In genomic region chr4:2042207-2042946, GRCh38 we compare ENCODE assay signal across 8 cellular contexts.
A peak's percentile ranks its signal among the peaks of the same experiment; 100 is the strongest.
DNase-seq lines count a peak whose midpoint lies in the region; ATAC-seq lines count a peak whose summit lies in the region.

No MANE protein-coding gene starts in this region.

- H3K27ac Mint-ChIP-seq in activated naive CD8-positive, alpha-beta T cell treated with anti-CD3 and anti-CD28 coated beads, Interleukin-2, amount 50 U/mL, for 24 hours = no peak overlapping the region

- H3K27ac ChIP-seq in skin epidermis = peak overlapping the region in 6 of 21 experiments; percentile 39 to 76 (median 52)

- H3K9ac ChIP-seq in NT2/D1 (ENCODE audit: insufficient read length, low read depth) = peak overlapping the region; percentile 84

- peaks cover 5% of the 10 kb centered on the region for H3K4me1 Mint-ChIP-seq in activated naive CD8-positive, alpha-beta T cell treated with anti-CD3 and anti-CD28 coated beads, Interleukin-2, amount 50 U/mL, for 24 hours

- no peaks in the 10 kb centered on the region for H3K36me3 Mint-ChIP-seq in activated naive CD8-positive, alpha-beta T cell treated with anti-CD3 and anti-CD28 coated beads, Interleukin-2, amount 50 U/mL, for 24 hours (ENCODE audit: low read depth)

- peaks cover 3% of the 10 kb centered on the region for H3K4me1 ChIP-seq in NT2/D1 (ENCODE audit: insufficient read depth, insufficient read length)

- peak overlapping the region; percentile 78 for H3K4me3 Mint-ChIP-seq in activated naive CD8-positive, alpha-beta T cell treated with anti-CD3 and anti-CD28 coated beads, Interleukin-2, amount 50 U/mL, for 24 hours

- H3K27me3 ChIP-seq in NT2/D1 (ENCODE audit: insufficient read depth, insufficient read length) = peaks cover 46% of the 10 kb centered on the region

- DNase-seq in AG08396 (ENCODE audit: low spot score) = peak; percentile 77
- DNase-seq in NT2/D1 (ENCODE audit: low read depth, low spot score) = no peak
- peak; percentile 42 for DNase-seq in activated naive CD8-positive, alpha-beta T cell treated with anti-CD3 and anti-CD28 coated beads, Interleukin-2, amount 50 U/mL, for 24 hours
- DNase-seq in hepatic stellate cell (ENCODE audit: low spot score) = peak; percentile 61
- no peak for DNase-seq in cortex of kidney (lab: John Stamatoyannopoulos, UW)
- DNase-seq in NCI-H2081 treated with DMSO at 0.1 percent for 48 hours (lab: John Stamatoyannopoulos, UW) = no peak

- ATAC-seq in GM21360 (IDR thresholded peaks at IDR 0.05; ENCODE audit: unreplicated experiment) = peak; percentile 27
- ATAC-seq in activated naive CD8-positive, alpha-beta T cell treated with anti-CD3 and anti-CD28 coated beads, Interleukin-2, amount 50 U/mL, for 24 hours = peak; percentile 22

- no peaks in the 10 kb centered on the region for H3K9me3 Mint-ChIP-seq in activated naive CD8-positive, alpha-beta T cell treated with anti-CD3 and anti-CD28 coated beads, Interleukin-2, amount 50 U/mL, for 24 hours

- peaks cover 14% of the 10 kb centered on the region for H3K36me3 ChIP-seq in NT2/D1 (ENCODE audit: insufficient read depth, insufficient read length, low read length)

- H3K4me3 ChIP-seq in NT2/D1 (ENCODE audit: insufficient read length, low read depth) = peak overlapping the region; percentile 60
- peak overlapping the region; percentile 44 to 78 (median 72) for H3K4me3 ChIP-seq in skin epidermis

- H3K27me3 Mint-ChIP-seq in activated naive CD8-positive, alpha-beta T cell treated with anti-CD3 and anti-CD28 coated beads, Interleukin-2, amount 50 U/mL, for 24 hours = peaks cover 15% of the 10 kb centered on the region

- H3K9me3 ChIP-seq in NT2/D1 (ENCODE audit: insufficient read depth, low read length) = peaks cover 7% of the 10 kb centered on the region; the same call in 1 of the 2 replicates

Comparison
In these comparisons a context has a peak if more than half of its experiments do, and no peak if none do; other contexts are left out.
1. DNase-seq: peak in AG08396 (single experiment), activated naive CD8-positive, alpha-beta T cell treated with anti-CD3 and anti-CD28 coated beads, Interleukin-2, amount 50 U/mL, for 24 hours (single experiment) and hepatic stellate cell (single experiment); none in NT2/D1 (single experiment), cortex of kidney (single experiment) and NCI-H2081 treated with DMSO at 0.1 percent for 48 hours (single experiment).